In genomic region chr1:164806531-164806930, GRCh38 we compare ENCODE assay signal across 26 cellular contexts.
DNase-seq lines count a peak whose midpoint lies in the region; ATAC-seq, FAIRE-seq and TF ChIP-seq lines count a peak whose summit lies in the region.
"Had no signal": no experiment of that assay in that cellular context is flagged by ENCODE, and none has a peak within 500 bp of the region (broad histone marks: within the 10 kb centered on the region; RNA-seq: fewer than 3 reads in every experiment).

No MANE protein-coding gene starts in this region.

- FAIRE-seq in A549 (lab: Jason Lieb, UNC): no peak
- FAIRE-seq: A204.1, GM12891, GM18507, H54 had no signal

- no peaks in the 10 kb centered on the region for H3K27me3 ChIP-seq in gastroesophageal sphincter
- no peaks in the 10 kb centered on the region for H3K27me3 ChIP-seq in testis
- H3K27me3 ChIP-seq: BE2C had no signal

- 61% methylated on average over 6 of the region's 6 CpGs for WGBS in A549 (ENCODE audit: missing lambda C conversion rate)
- WGBS in gastroesophageal sphincter (ENCODE audit: low coverage in 1 of 2), 2 donors: 41 to 50% methylated on average over 2 to 3 of the region's 6 CpGs
- 87 to 92% methylated on average over 6 of the region's 6 CpGs for WGBS in testis, 2 donors

- no peaks in the 10 kb centered on the region for H3K9me3 ChIP-seq in A549
- H3K9me3 ChIP-seq in gastroesophageal sphincter: no peaks in the 10 kb centered on the region
- H3K9me3 ChIP-seq in testis: no peaks in the 10 kb centered on the region
- H3K9me3 ChIP-seq: BE2C; BLaER1 treated with 17β-estradiol and CSF1 and Interleukin-3, amounts not matched to agents 10 nM and 100 nM; HAP-1 had no signal

- peak overlapping the region; percentile 75 for H3K27ac Mint-ChIP-seq in progenitor cell of endocrine pancreas
- H3K27ac Mint-ChIP-seq: CD14-positive monocyte; CD4-positive, alpha-beta T cell; CD8-positive, alpha-beta memory T cell; HFFc6 had no signal

- peaks cover 15% of the 10 kb centered on the region for H3K4me1 Mint-ChIP-seq in progenitor cell of endocrine pancreas (ENCODE audit: low read depth)
- H3K4me1 Mint-ChIP-seq: CD14-positive monocyte; CD8-positive, alpha-beta memory T cell had no signal

- peak overlapping the region; percentile 15; the same call in 1 of the 3 replicates for H3K4me2 ChIP-seq in A549
- H3K4me2 ChIP-seq: BLaER1 treated with 17β-estradiol and CSF1 and Interleukin-3, amounts not matched to agents 10 nM and 100 nM had no signal

- H3K4me3 ChIP-seq in A549 (no peak overlapping the region), gastroesophageal sphincter (no peak overlapping the region), testis (no peak overlapping the region)
- H3K4me3 ChIP-seq: BLaER1 treated with 17β-estradiol and CSF1 and Interleukin-3, amounts not matched to agents 10 nM and 100 nM; HAP-1 had no signal

- TF ChIP-seq CTCF in A549 (IDR thresholded peaks at IDR 0.05): no peak
- no peak for TF ChIP-seq CTCF in gastroesophageal sphincter (IDR thresholded peaks at IDR 0.05)
- no peak for TF ChIP-seq CTCF in progenitor cell of endocrine pancreas (IDR thresholded peaks at IDR 0.05; ENCODE audit: unreplicated experiment)
- no peak for TF ChIP-seq CTCF in testis (IDR thresholded peaks at IDR 0.05)

- no peaks in the 10 kb centered on the region for H3K9me3 Mint-ChIP-seq in progenitor cell of endocrine pancreas (ENCODE audit: low read depth)
- H3K9me3 Mint-ChIP-seq: CD4-positive, alpha-beta T cell; HFFc6 had no signal

- no peak overlapping the region for H3K4me3 Mint-ChIP-seq in progenitor cell of endocrine pancreas (ENCODE audit: low read depth)
- H3K4me3 Mint-ChIP-seq: CD14-positive monocyte; CD4-positive, alpha-beta T cell; CD8-positive, alpha-beta memory T cell; HFFc6 had no signal

- DNase-seq in A549 (ENCODE audit: low read depth in 1 of 2, low spot score in 1 of 2): no peak
- peak; percentile 81 for DNase-seq in mucosa of gallbladder (ENCODE audit: low spot score)
- no peak for DNase-seq in progenitor cell of endocrine pancreas (ENCODE audit: low spot score, unreplicated experiment)
- DNase-seq in D341Med (ENCODE audit: low spot score): no peak
- no peak for DNase-seq in stimulated activated CD4-positive, alpha-beta T cell treated with anti-CD3 and anti-CD28 coated beads, Interleukin-4, amount 100 ng/mL, for 4 hours
- DNase-seq in NCI-H2081 treated with DMSO at 0.1 percent for 48 hours (lab: John Stamatoyannopoulos, UW): no peak
- no peak for DNase-seq in testis
- DNase-seq: ACHN; AML-193; BE2C; CD4-positive, alpha-beta T cell; CD8-positive, alpha-beta memory T cell; DMS53; DMS79 treated with DMSO at 0.1 percent for 48 hours; GF-D8; GOT3; HFFc6 had no signal

- peaks cover 41% of the 10 kb centered on the region for H3K36me3 Mint-ChIP-seq in progenitor cell of endocrine pancreas (ENCODE audit: insufficient read depth)
- H3K36me3 Mint-ChIP-seq: CD14-positive monocyte; CD8-positive, alpha-beta memory T cell had no signal

- no peak for TF ChIP-seq RAD21 in A549 (conservative IDR thresholded peaks at IDR 0.05 in 1 of 2, IDR thresholded peaks at IDR 0.05 in 1 of 2)

- peaks cover 20% of the 10 kb centered on the region for H3K4me1 ChIP-seq in A549
- H3K4me1 ChIP-seq in gastroesophageal sphincter: peaks cover 11 to 64% (median 19%) of the 10 kb centered on the region in 3 donors
- no peaks in the 10 kb centered on the region for H3K4me1 ChIP-seq in testis
- H3K4me1 ChIP-seq: BE2C had no signal

- CTCF ChIA-PET in A549 (lab: Yijun Ruan, JAX): interaction anchor here (1.6 to 1.9 kb wide), 3 partner anchors 10 to 19 kb away, joined by 4 to 6 read pairs (median 6); no protein-coding TSS in a partner anchor

- intact Hi-C loops in testis (cut with DNase I; ENCODE audit: low total_unique reads): no loop called here

- no peaks in the 10 kb centered on the region for H3K27me3 Mint-ChIP-seq in progenitor cell of endocrine pancreas
- H3K27me3 Mint-ChIP-seq: CD4-positive, alpha-beta T cell had no signal

- H3K36me3 ChIP-seq in gastroesophageal sphincter: peaks cover 0 to 37% of the 10 kb centered on the region in 2 donors
- no peaks in the 10 kb centered on the region for H3K36me3 ChIP-seq in testis (ENCODE audit: low read depth, missing control alignments)
- H3K36me3 ChIP-seq: BE2C, HAP-1 had no signal

- POLR2A ChIA-PET in A549 (lab: Yijun Ruan, JAX): no interaction called here

- no peak overlapping the region for H3K27ac ChIP-seq in A549
- peak overlapping the region in 3 of 4 donors; percentile 39 to 79 (median 48) for H3K27ac ChIP-seq in gastroesophageal sphincter
- no peak overlapping the region for H3K27ac ChIP-seq in testis
- H3K27ac ChIP-seq: 22Rv1; BLaER1 treated with 17β-estradiol and CSF1 and Interleukin-3, amounts not matched to agents 10 nM and 100 nM had no signal

- TF ChIP-seq POLR2A in A549 (IDR thresholded peaks at IDR 0.05; ENCODE audit: low read length) (no peak), gastroesophageal sphincter (IDR thresholded peaks at IDR 0.05) (no peak), testis (IDR thresholded peaks at IDR 0.05) (no peak)

- no peak for TF ChIP-seq EP300 in A549 (IDR thresholded peaks at IDR 0.05)
- no peak for TF ChIP-seq EP300 in gastroesophageal sphincter (IDR thresholded peaks at IDR 0.05)

- ATAC-seq in A549: no peak
- no peak for ATAC-seq in gastroesophageal sphincter

TF ChIP-seq in A549, 52 proteins besides CTCF, POLR2A, EP300 and RAD21 (continues in another document):
- TF ChIP-seq BCL3 (IDR thresholded peaks at IDR 0.05): no peak
- TF ChIP-seq, protein P1, sequence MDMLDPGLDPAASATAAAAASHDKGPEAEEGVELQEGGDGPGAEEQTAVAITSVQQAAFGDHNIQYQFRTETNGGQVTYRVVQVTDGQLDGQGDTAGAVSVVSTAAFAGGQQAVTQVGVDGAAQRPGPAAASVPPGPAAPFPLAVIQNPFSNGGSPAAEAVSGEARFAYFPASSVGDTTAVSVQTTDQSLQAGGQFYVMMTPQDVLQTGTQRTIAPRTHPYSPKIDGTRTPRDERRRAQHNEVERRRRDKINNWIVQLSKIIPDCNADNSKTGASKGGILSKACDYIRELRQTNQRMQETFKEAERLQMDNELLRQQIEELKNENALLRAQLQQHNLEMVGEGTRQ (IDR thresholded peaks at IDR 0.05): no peak
- TF ChIP-seq, protein P2, sequence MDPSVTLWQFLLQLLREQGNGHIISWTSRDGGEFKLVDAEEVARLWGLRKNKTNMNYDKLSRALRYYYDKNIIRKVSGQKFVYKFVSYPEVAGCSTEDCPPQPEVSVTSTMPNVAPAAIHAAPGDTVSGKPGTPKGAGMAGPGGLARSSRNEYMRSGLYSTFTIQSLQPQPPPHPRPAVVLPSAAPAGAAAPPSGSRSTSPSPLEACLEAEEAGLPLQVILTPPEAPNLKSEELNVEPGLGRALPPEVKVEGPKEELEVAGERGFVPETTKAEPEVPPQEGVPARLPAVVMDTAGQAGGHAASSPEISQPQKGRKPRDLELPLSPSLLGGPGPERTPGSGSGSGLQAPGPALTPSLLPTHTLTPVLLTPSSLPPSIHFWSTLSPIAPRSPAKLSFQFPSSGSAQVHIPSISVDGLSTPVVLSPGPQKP (IDR thresholded peaks at IDR 0.05; ENCODE audit: low read depth, low read length): no peak
- TF ChIP-seq HMGXB4 (CRISPR knock-in tag; IDR thresholded peaks at IDR 0.05; ENCODE audit: borderline replicate concordance): no peak
- TF ChIP-seq FOSL2 (IDR thresholded peaks at IDR 0.05): no peak
- TF ChIP-seq FOSL2 (CRISPR knock-in tag; IDR thresholded peaks at IDR 0.05): no peak
- TF ChIP-seq, protein P3, sequence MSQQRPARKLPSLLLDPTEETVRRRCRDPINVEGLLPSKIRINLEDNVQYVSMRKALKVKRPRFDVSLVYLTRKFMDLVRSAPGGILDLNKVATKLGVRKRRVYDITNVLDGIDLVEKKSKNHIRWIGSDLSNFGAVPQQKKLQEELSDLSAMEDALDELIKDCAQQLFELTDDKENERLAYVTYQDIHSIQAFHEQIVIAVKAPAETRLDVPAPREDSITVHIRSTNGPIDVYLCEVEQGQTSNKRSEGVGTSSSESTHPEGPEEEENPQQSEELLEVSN (IDR thresholded peaks at IDR 0.05; ENCODE audit: borderline replicate concordance, low read depth): no peak
- TF ChIP-seq ZFP36 (IDR thresholded peaks at IDR 0.05; ENCODE audit: borderline replicate concordance, partially characterized antibody): no peak
- TF ChIP-seq FOXS1 (CRISPR knock-in tag; IDR thresholded peaks at IDR 0.05): no peak
- no peak for TF ChIP-seq RARB (CRISPR knock-in tag; IDR thresholded peaks at IDR 0.05)
- TF ChIP-seq NPAS2 (CRISPR knock-in tag; IDR thresholded peaks at IDR 0.05; ENCODE audit: borderline replicate concordance): no peak
- TF ChIP-seq NFE2L2 (conservative IDR thresholded peaks at IDR 0.05; ENCODE audit: low read length): no peak
- TF ChIP-seq HOXA7 (CRISPR knock-in tag; IDR thresholded peaks at IDR 0.05): no peak
- no peak for TF ChIP-seq HOXB5 (CRISPR knock-in tag; IDR thresholded peaks at IDR 0.05)
- no peak for TF ChIP-seq JUN (IDR thresholded peaks at IDR 0.05)

Comparison
In these comparisons a context has a peak if more than half of its experiments do, and no peak if none do; other contexts are left out.
1. H3K27ac ChIP-seq: peak in gastroesophageal sphincter (3 of 4); none in A549 (0 of 2) and testis (0 of 2).